ENCODE assay signal across 8 cellular contexts in genomic region chr13:102400619-102401125, GRCh38. TPM values are rescaled to one million over a fixed set of nuclear protein-coding genes. Genes with fewer than 3 reads are reported as not detected.
DNase-seq lines count a peak whose midpoint lies in the region; ATAC-seq lines count a peak whose summit lies in the region.

No MANE protein-coding gene starts in this region.

- peaks cover 50% of the 10 kb centered on the region for H3K27me3 ChIP-seq in skeletal muscle satellite cell (ENCODE audit: control insufficient read depth, insufficient read depth, low read length)

- no peak for ATAC-seq in activated naive CD8-positive, alpha-beta T cell treated with anti-CD3 and anti-CD28 coated beads, Interleukin-2, amount 50 U/mL, for 24 hours
- ATAC-seq in HG02981 (IDR thresholded peaks at IDR 0.05; ENCODE audit: unreplicated experiment) (no peak), GM21717 (IDR thresholded peaks at IDR 0.05; ENCODE audit: unreplicated experiment) (no peak)

- peak overlapping the region; percentile 91 for H3K4me2 ChIP-seq in skeletal muscle satellite cell (ENCODE audit: low read length)

- CTCF ChIA-PET in activated naive CD4-positive, alpha-beta T cell treated with anti-CD3 and anti-CD28 coated beads for 36 hours (lab: Charles Lee) = interaction anchor here (0.5 to 1.2 kb wide), 2 partner anchors 56 to 180 kb away, joined by 3 read pairs; no protein-coding TSS in a partner anchor

- H3K36me3 ChIP-seq in skeletal muscle satellite cell (ENCODE audit: insufficient read depth, low read length) = no peaks in the 10 kb centered on the region

- no peak overlapping the region for H3K27ac Mint-ChIP-seq in activated naive CD4-positive, alpha-beta T cell treated with anti-CD3 and anti-CD28 coated beads for 36 hours
- H3K27ac Mint-ChIP-seq in activated naive CD8-positive, alpha-beta T cell treated with anti-CD3 and anti-CD28 coated beads, Interleukin-2, amount 50 U/mL, for 24 hours = no peak overlapping the region

- peaks cover 48% of the 10 kb centered on the region for H3K27me3 Mint-ChIP-seq in activated naive CD4-positive, alpha-beta T cell treated with anti-CD3 and anti-CD28 coated beads for 36 hours (ENCODE audit: low read depth)
- H3K27me3 Mint-ChIP-seq in activated naive CD8-positive, alpha-beta T cell treated with anti-CD3 and anti-CD28 coated beads, Interleukin-2, amount 50 U/mL, for 24 hours = peaks cover 65% of the 10 kb centered on the region

- peaks cover 31% of the 10 kb centered on the region for H3K4me1 ChIP-seq in skeletal muscle satellite cell (ENCODE audit: control insufficient read depth, insufficient read depth, low read length)

- no peak overlapping the region for H3K9ac ChIP-seq in skeletal muscle satellite cell (ENCODE audit: low read depth, low read length)

- H3K36me3 Mint-ChIP-seq in activated naive CD4-positive, alpha-beta T cell treated with anti-CD3 and anti-CD28 coated beads for 36 hours (ENCODE audit: low read depth) = peaks cover under 1% of the 10 kb centered on the region
- H3K36me3 Mint-ChIP-seq in activated naive CD8-positive, alpha-beta T cell treated with anti-CD3 and anti-CD28 coated beads, Interleukin-2, amount 50 U/mL, for 24 hours (ENCODE audit: low read depth) = no peaks in the 10 kb centered on the region

- no peak for DNase-seq in activated naive CD4-positive, alpha-beta T cell treated with anti-CD3 and anti-CD28 coated beads for 36 hours
- no peak for DNase-seq in activated naive CD4-positive, alpha-beta T cell treated with Interleukin-2 at 50 U/mL for 16 hours
- DNase-seq in activated naive CD8-positive, alpha-beta T cell treated with anti-CD3 and anti-CD28 coated beads, Interleukin-2, amount 50 U/mL, for 24 hours = peak; percentile 6
- DNase-seq in hypothalamus (lab: John Stamatoyannopoulos, UW) (peak in 30 of 51 donors; percentile 3 to 68 (median 16)), NCI-H446 treated with DMSO at 0.1 percent for 48 hours (lab: John Stamatoyannopoulos, UW) (no peak)

- no peaks in the 10 kb centered on the region for H3K9me3 Mint-ChIP-seq in activated naive CD4-positive, alpha-beta T cell treated with anti-CD3 and anti-CD28 coated beads for 36 hours
- no peaks in the 10 kb centered on the region for H3K9me3 Mint-ChIP-seq in activated naive CD8-positive, alpha-beta T cell treated with anti-CD3 and anti-CD28 coated beads, Interleukin-2, amount 50 U/mL, for 24 hours

- H3K9me3 ChIP-seq in skeletal muscle satellite cell (replicated peaks; ENCODE audit: low read length) = no peaks in the 10 kb centered on the region

- peak overlapping the region; percentile 64 for H3K4me3 Mint-ChIP-seq in activated naive CD4-positive, alpha-beta T cell treated with anti-CD3 and anti-CD28 coated beads for 36 hours
- H3K4me3 Mint-ChIP-seq in activated naive CD8-positive, alpha-beta T cell treated with anti-CD3 and anti-CD28 coated beads, Interleukin-2, amount 50 U/mL, for 24 hours = peak overlapping the region; percentile 55

- peak overlapping the region; percentile 69 for H3K4me3 ChIP-seq in skeletal muscle satellite cell (ENCODE audit: low read length)

- peaks cover 24% of the 10 kb centered on the region for H3K4me1 Mint-ChIP-seq in activated naive CD4-positive, alpha-beta T cell treated with anti-CD3 and anti-CD28 coated beads for 36 hours (ENCODE audit: low read depth)
- H3K4me1 Mint-ChIP-seq in activated naive CD8-positive, alpha-beta T cell treated with anti-CD3 and anti-CD28 coated beads, Interleukin-2, amount 50 U/mL, for 24 hours = peaks cover 25% of the 10 kb centered on the region

- intact Hi-C loops in activated naive CD4-positive, alpha-beta T cell treated with anti-CD3 and anti-CD28 coated beads for 36 hours (cut with micrococcal nuclease) = loop anchor here (1.0 to 5.0 kb wide), 2 partner anchors 57 to 157 kb away; no protein-coding TSS in a partner anchor

RNA-seq across cellular contexts. Expression of gene FGF14, which starts 1.2 kb away (rescaled TPM):
- total RNA-seq in activated naive CD4-positive, alpha-beta T cell treated with anti-CD3 and anti-CD28 coated beads for 36 hours = not detected
- total RNA-seq in skeletal muscle satellite cell (2012; rRNA removed) = 12.5 and 21.0 TPM in 2 replicates

Comparison
In these comparisons a context has a peak if more than half of its experiments do, and no peak if none do; other contexts are left out.
1. DNase-seq: peak in activated naive CD8-positive, alpha-beta T cell treated with anti-CD3 and anti-CD28 coated beads, Interleukin-2, amount 50 U/mL, for 24 hours (single experiment) and hypothalamus (30 of 51); none in activated naive CD4-positive, alpha-beta T cell treated with anti-CD3 and anti-CD28 coated beads for 36 hours (single experiment), activated naive CD4-positive, alpha-beta T cell treated with Interleukin-2 at 50 U/mL for 16 hours (single experiment) and NCI-H446 treated with DMSO at 0.1 percent for 48 hours (single experiment).